Comparison of ENCODE assay signal across 8 cellular contexts in the genomic region with DNA sequence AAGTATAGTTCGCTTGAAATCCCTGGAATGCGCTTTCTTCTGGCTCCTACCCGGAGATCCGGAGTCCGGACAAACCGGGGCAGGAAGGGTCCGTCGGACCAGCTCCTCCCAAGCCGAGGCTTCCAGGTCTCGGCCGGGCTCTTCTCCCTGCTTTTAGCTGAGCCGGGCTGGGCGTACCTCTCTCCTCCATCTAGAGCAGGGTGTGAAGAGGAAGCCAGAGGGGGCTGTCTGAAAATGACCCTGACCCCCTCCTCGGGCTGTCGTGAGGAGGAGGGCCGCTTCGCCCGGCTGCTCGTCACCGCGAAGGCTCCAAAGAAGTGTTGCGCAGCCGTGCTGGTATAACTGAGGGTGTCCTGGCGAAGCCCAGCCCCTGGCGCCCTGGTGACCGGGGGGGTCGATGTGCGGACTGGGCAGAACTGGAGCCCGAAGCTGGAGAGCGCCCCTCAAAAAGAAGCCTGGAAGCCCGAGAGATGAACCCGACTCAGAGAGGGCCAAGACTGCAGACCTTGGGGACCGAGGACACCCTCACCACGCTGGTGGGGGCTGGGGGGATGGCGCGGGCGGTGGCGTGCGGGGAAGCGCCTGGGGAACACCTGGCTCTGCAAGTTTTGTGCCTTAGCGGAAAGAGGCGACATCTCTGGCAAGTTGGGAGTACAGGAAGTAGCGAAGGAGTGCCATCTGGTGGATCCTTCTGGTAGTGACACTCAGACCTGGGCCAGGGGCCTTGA. TPM values are rescaled to one million over a fixed set of nuclear protein-coding genes. Genes with fewer than 3 reads are reported as not detected.
DNase-seq lines count a peak whose midpoint lies in the region; ATAC-seq and TF ChIP-seq lines count a peak whose summit lies in the region.

No MANE protein-coding gene starts in this region.

- H2BK5ac ChIP-seq in IMR-90 (ENCODE audit: low read depth, low read length, poor library complexity, severe bottlenecking) = peak overlapping the region; percentile 5

- peaks cover 4% of the 10 kb centered on the region; the same call in 1 of the 2 replicates for H3K9me1 ChIP-seq in IMR-90 (ENCODE audit: insufficient read depth, low read length)

- peak overlapping the region; percentile 58 to 61; a peak in 3 of 4 replicates for H4K8ac ChIP-seq in IMR-90 (ENCODE audit: low read depth in 2 of 2, low read length in 2 of 2)

- H3K9me3 Mint-ChIP-seq in nephron progenitor cell = no peaks in the 10 kb centered on the region
- H3K9me3 Mint-ChIP-seq in stimulated activated naive CD8-positive, alpha-beta T cell treated with anti-CD3 and anti-CD28 coated beads, Interleukin-15, Interleukin-2, amounts not matched to agents 100 ng/mL and 50 ng/mL, for 24 hours = no peaks in the 10 kb centered on the region

- dilution Hi-C loops in IMR-90 (cut with HindIII; ENCODE audit: low sequenced_read_pairs, unreplicated experiment) = no loop called here

- TF ChIP-seq CTCF in IMR-90 (conservative IDR thresholded peaks at IDR 0.05; ENCODE audit: low read depth, low read length) = peak; percentile 89
- peak; percentile 88 for TF ChIP-seq CTCF in fibroblast of the aortic adventitia (IDR thresholded peaks at IDR 0.05; ENCODE audit: insufficient read depth, low read length)
- peak; percentile 89 for TF ChIP-seq CTCF in nephron progenitor cell (IDR thresholded peaks at IDR 0.05)

- H3K4me2 ChIP-seq in IMR-90 (ENCODE audit: low read depth, low read length) = peak overlapping the region; percentile 82

- peak overlapping the region; percentile 77; the same call in 1 of the 2 replicates for H3K23ac ChIP-seq in IMR-90 (ENCODE audit: low read depth, low read length)

- peak overlapping the region; percentile 81 for H3K4ac ChIP-seq in IMR-90 (ENCODE audit: low read depth, low read length)

- H3K36me3 ChIP-seq in IMR-90 (ENCODE audit: control insufficient read depth, insufficient read depth, low read length) = no peaks in the 10 kb centered on the region

- peaks cover 61% of the 10 kb centered on the region for H3K4me1 Mint-ChIP-seq in nephron progenitor cell
- H3K4me1 Mint-ChIP-seq in stimulated activated naive CD8-positive, alpha-beta T cell treated with anti-CD3 and anti-CD28 coated beads, Interleukin-15, Interleukin-2, amounts not matched to agents 100 ng/mL and 50 ng/mL, for 24 hours (ENCODE audit: low read depth) = peaks cover 31% of the 10 kb centered on the region

- H3K18ac ChIP-seq in IMR-90 (ENCODE audit: low read depth, low read length) = no peak overlapping the region

- H3K27me3 ChIP-seq in IMR-90 (ENCODE audit: control insufficient read depth, insufficient read depth, low read length) = peaks cover 10% of the 10 kb centered on the region

- no peak overlapping the region for H4K5ac ChIP-seq in IMR-90 (ENCODE audit: low read depth, low read length)

- H2BK20ac ChIP-seq in IMR-90 (ENCODE audit: low read depth, low read length) = no peak overlapping the region

- DNase-seq in NCI-H2081 (lab: John Stamatoyannopoulos, UW) = peak; percentile 53 to 72
- no peak for DNase-seq in NCI-H2081 treated with DMSO at 0.1 percent for 48 hours (lab: John Stamatoyannopoulos, UW)
- peak; percentile 83 for DNase-seq in IMR-90
- peak; percentile 90 for DNase-seq in RKO (ENCODE audit: low spot score)
- DNase-seq in activated T-helper 1 cell treated with anti-CD3 and anti-CD28 coated beads, Interleukin-2, amount 50 U/mL, for 16 hours (ENCODE audit: low read depth in 1 of 2, low spot score in 1 of 2) = peak; percentile 46 to 60
- peak; percentile 87 for DNase-seq in fibroblast of the aortic adventitia (ENCODE audit: low read depth)
- DNase-seq in nephron progenitor cell = peak; percentile 86

- peak overlapping the region; percentile 91 for H2AK9ac ChIP-seq in IMR-90 (replicated peaks; ENCODE audit: low read depth, low read length, poor library complexity)

- POLR2A ChIA-PET in IMR-90 (lab: Charles Lee; ENCODE audit: unreplicated experiment) = no interaction called here

- peaks cover 78% of the 10 kb centered on the region for H3K27me3 Mint-ChIP-seq in nephron progenitor cell (ENCODE audit: low read depth, poor library complexity)
- peaks cover 47% of the 10 kb centered on the region for H3K27me3 Mint-ChIP-seq in stimulated activated naive CD8-positive, alpha-beta T cell treated with anti-CD3 and anti-CD28 coated beads, Interleukin-15, Interleukin-2, amounts not matched to agents 100 ng/mL and 50 ng/mL, for 24 hours

- TF ChIP-seq POLR2A in IMR-90 (IDR thresholded peaks at IDR 0.05; ENCODE audit: low read depth, low read length) = no peak

- no peaks in the 10 kb centered on the region for H3K9me3 ChIP-seq in IMR-90 (ENCODE audit: control insufficient read depth, insufficient read depth, low read length)

- CTCF ChIA-PET in IMR-90 (lab: Yijun Ruan, JAX) = interaction anchor here (0.6 to 1.7 kb wide), 8 partner anchors 14 to 54 kb away, joined by 3 to 9 read pairs (median 4); no protein-coding TSS in a partner anchor

- peak overlapping the region; percentile 84 for H3K4me3 Mint-ChIP-seq in nephron progenitor cell
- H3K4me3 Mint-ChIP-seq in stimulated activated naive CD8-positive, alpha-beta T cell treated with anti-CD3 and anti-CD28 coated beads, Interleukin-15, Interleukin-2, amounts not matched to agents 100 ng/mL and 50 ng/mL, for 24 hours = peak overlapping the region; percentile 76

- H2AFZ ChIP-seq in IMR-90 (replicated peaks; ENCODE audit: low read length, poor library complexity) = peak overlapping the region; percentile 88

- ATAC-seq in IMR-90 (ENCODE audit: low read depth) = peak; percentile 58

- H3K79me1 ChIP-seq in IMR-90 (ENCODE audit: low read depth in 1 of 2, low read length in 2 of 2) = peaks cover 0 to 15% of the 10 kb centered on the region in 2 experiments; a peak in 2 of 4 replicates

- H3K56ac ChIP-seq in IMR-90 (ENCODE audit: extremely low read depth, insufficient read depth, low read length) = peak overlapping the region; percentile 44; the same call in 1 of the 2 replicates

- no peak overlapping the region for H2AK5ac ChIP-seq in IMR-90 (ENCODE audit: low read depth, low read length)

- H3K4me1 ChIP-seq in IMR-90 (ENCODE audit: control insufficient read depth, insufficient read depth, low read length) = peaks cover 17% of the 10 kb centered on the region

- TF ChIP-seq RAD21 in IMR-90 (IDR thresholded peaks at IDR 0.05; ENCODE audit: low read length) = peak; percentile 86

- H4K91ac ChIP-seq in IMR-90 (ENCODE audit: insufficient read depth, low read depth, low read length) = peak overlapping the region; percentile 53

- peak overlapping the region; percentile 43 for H3K27ac ChIP-seq in IMR-90 (ENCODE audit: insufficient read depth, low read length)

- no peaks in the 10 kb centered on the region for H4K20me1 ChIP-seq in IMR-90 (ENCODE audit: insufficient read depth, low read length)

- in situ Hi-C loops in IMR-90 (cut with MboI; ENCODE audit: low sequenced_read_pairs) = no loop called here

- H3K9ac ChIP-seq in IMR-90 (ENCODE audit: low read depth, low read length) = peak overlapping the region; percentile 65

- peak overlapping the region; percentile 73; the same call in 1 of the 2 replicates for H3K14ac ChIP-seq in IMR-90 (replicated peaks; ENCODE audit: low read depth, low read length)

- intact Hi-C loops in IMR-90 (cut with micrococcal nuclease) = loop anchor here (1.0 to 5.0 kb wide), 3 partner anchors 26 to 49 kb away; partner anchors contain the start of genes PDZD7 and SFXN3

- no peaks in the 10 kb centered on the region for H3K36me3 Mint-ChIP-seq in nephron progenitor cell (ENCODE audit: low read depth)
- no peaks in the 10 kb centered on the region for H3K36me3 Mint-ChIP-seq in stimulated activated naive CD8-positive, alpha-beta T cell treated with anti-CD3 and anti-CD28 coated beads, Interleukin-15, Interleukin-2, amounts not matched to agents 100 ng/mL and 50 ng/mL, for 24 hours (ENCODE audit: low read depth)

- H3K27ac Mint-ChIP-seq in nephron progenitor cell = no peak overlapping the region
- no peak overlapping the region for H3K27ac Mint-ChIP-seq in stimulated activated naive CD8-positive, alpha-beta T cell treated with anti-CD3 and anti-CD28 coated beads, Interleukin-15, Interleukin-2, amounts not matched to agents 100 ng/mL and 50 ng/mL, for 24 hours

- 3% methylated on average over 21 of the region's 43 CpGs; no CpG with 5 or more reads in 1 of the 2 experiments for WGBS in IMR-90 (ENCODE audit: extremely low coverage in 2 of 2, insufficient read length in 1 of 2), 2 experiments

- H2BK120ac ChIP-seq in IMR-90 (ENCODE audit: low read depth, low read length) = peak overlapping the region; percentile 57

- no TSS peak for BruUV-seq in IMR-90 (replicated peaks; lab: Mats Ljungman, UMichigan)

- H3K4me3 ChIP-seq in IMR-90 (ENCODE audit: insufficient read depth, low read depth, low read length) = peak overlapping the region; percentile 42
- peak overlapping the region; percentile 64 for H3K4me3 ChIP-seq in fibroblast of the aortic adventitia (ENCODE audit: low read depth, low read length)

- H2BK15ac ChIP-seq in IMR-90 (ENCODE audit: low read depth, low read length) = no peak overlapping the region

TF ChIP-seq in IMR-90, 13 proteins besides CTCF, POLR2A, EP300 and RAD21:
- TF ChIP-seq RCOR1 (IDR thresholded peaks at IDR 0.05; ENCODE audit: insufficient replicate concordance, low read length) = no peak
- TF ChIP-seq CHD1 (IDR thresholded peaks at IDR 0.05; ENCODE audit: low read depth, low read length) = no peak
- no peak for TF ChIP-seq CEBPB (IDR thresholded peaks at IDR 0.05; ENCODE audit: low read depth, low read length)
- TF ChIP-seq MAZ (IDR thresholded peaks at IDR 0.05; ENCODE audit: borderline replicate concordance, low read depth, low read length) = 0 out of 2 replicates have a peak, but pooled peaks have one; percentile 36
- TF ChIP-seq SMC3 (IDR thresholded peaks at IDR 0.05; ENCODE audit: low read depth, low read length) = peak; percentile 91

RNA-seq across cellular contexts. Expression of gene KAZALD1, which starts 5.7 kb away (rescaled TPM):
- 8.1 and 9.1 TPM in 2 replicates for total RNA-seq in IMR-90 (2012; rRNA removed)
- 18.6 and 18.7 TPM in 2 replicates for polyA plus RNA-seq in IMR-90 (2012; rRNA removed)
- polyA plus RNA-seq in IMR-90 (2012; cell fraction: cytosol; rRNA removed) = 19.1 and 20.1 TPM in 2 replicates
- polyA plus RNA-seq in IMR-90 (2012; cell fraction: nucleus; rRNA removed; ENCODE audit: low replicate concordance) = 20.7 and 36.8 TPM in 2 replicates
- 62.4 and 71.5 TPM in 2 replicates for total RNA-seq in fibroblast of the aortic adventitia (ENCODE audit: low replicate concordance)

RNA-seq across cellular contexts. Expression of gene SFXN3, which starts 36.5 kb away (rescaled TPM):
- total RNA-seq in IMR-90 (2012; rRNA removed) (53.3 and 64.7 TPM in 2 replicates), fibroblast of the aortic adventitia (ENCODE audit: low replicate concordance) (56.6 and 83.2 TPM in 2 replicates)
- polyA plus RNA-seq in IMR-90 (2012; rRNA removed) = 67.6 and 77.2 TPM in 2 replicates
- polyA plus RNA-seq in IMR-90 (2012; cell fraction: cytosol; rRNA removed) = 36.7 and 46.7 TPM in 2 replicates
- polyA plus RNA-seq in IMR-90 (2012; cell fraction: nucleus; rRNA removed; ENCODE audit: low replicate concordance) = 417 and 427 TPM in 2 replicates

RNA-seq across cellular contexts. Expression of gene PDZD7, which starts 36.6 kb away (rescaled TPM):
- 0.83 and 0.90 TPM in 2 replicates for total RNA-seq in IMR-90 (2012; rRNA removed)
- 1.5 and 1.8 TPM in 2 replicates for polyA plus RNA-seq in IMR-90 (2012; rRNA removed)
- 0.97 and 2.0 TPM in 2 replicates for polyA plus RNA-seq in IMR-90 (2012; cell fraction: cytosol; rRNA removed)
- 6.5 and 8.7 TPM in 2 replicates for polyA plus RNA-seq in IMR-90 (2012; cell fraction: nucleus; rRNA removed; ENCODE audit: low replicate concordance)
- total RNA-seq in fibroblast of the aortic adventitia (ENCODE audit: low replicate concordance) = 0.16 and 0.27 TPM in 2 replicates
